8 cellular contexts compared by ENCODE assay signal in genomic region chrX:18354369-18355329, GRCh38. TPM values are rescaled to one million over a fixed set of nuclear protein-coding genes. Genes with fewer than 3 reads are reported as not detected.
A peak's percentile ranks its signal among the peaks of the same experiment; 100 is the strongest.
DNase-seq lines count a peak whose midpoint lies in the region; ATAC-seq, FAIRE-seq and TF ChIP-seq lines count a peak whose summit lies in the region.

SCML2 (minus strand) TSS chrX:18354688; CDS start chrX:18334071, 20,617 bp downstream.

- 58% methylated on average over 57 of the region's 96 CpGs for WGBS in GM12878 (ENCODE audit: insufficient coverage, insufficient replicate concordance, low lambda C conversion rate, missing lambda C conversion rate)
- no CpG with 5 or more reads among the region's 96 CpGs for WGBS in iPS DF 6.9 (ENCODE audit: insufficient coverage, insufficient read length)

- no peaks in the 10 kb centered on the region for H4K20me1 ChIP-seq in GM12878 (ENCODE audit: control insufficient read depth, insufficient read depth)

- RAD21 ChIA-PET in GM12878 (lab: Charles Lee; ENCODE audit: unreplicated experiment), result no interaction called here

- peak; percentile 83 for ATAC-seq in SK-N-SH treated with all-trans-retinoic acid at 6 μM for 48 hours
- peak; percentile 74 for ATAC-seq in GM12878
- peak; percentile 78 for ATAC-seq in sciatic nerve
- no peak for ATAC-seq in HG03039 (IDR thresholded peaks at IDR 0.05; ENCODE audit: unreplicated experiment)

- TF ChIP-seq CTCF in HFF-Myc (IDR thresholded peaks at IDR 0.05; ENCODE audit: low read depth, low read length, missing control alignments) (no peak), GM12878 (IDR thresholded peaks at IDR 0.05 in 2 of 3, conservative IDR thresholded peaks at IDR 0.05 in 1 of 3; ENCODE audit: control insufficient read depth in 2 of 3, extremely low read depth in 1 of 3, insufficient read depth in 1 of 3, low read depth in 3 of 3, low read length in 3 of 3) (no peak)

- peak within 1 kb of the TSS; percentile 55 for H2AFZ ChIP-seq in GM12878 (ENCODE audit: control insufficient read depth, low read depth, low read length)

- no peaks in the 10 kb centered on the region for H3K36me3 ChIP-seq in GM12878 (ENCODE audit: control insufficient read depth in 2 of 2, insufficient read depth in 2 of 2, low read length in 1 of 2)
- no peaks in the 10 kb centered on the region for H3K36me3 ChIP-seq in iPS DF 6.9 (ENCODE audit: control insufficient read depth, insufficient read depth, low read length)

- H3K27me3 ChIP-seq in GM12878 (replicated peaks in 1 of 2; ENCODE audit: control insufficient read depth in 2 of 2, insufficient read depth in 2 of 2, low read length in 1 of 2) (peaks cover 0 to 3% of the 10 kb centered on the region in 2 experiments; a peak in 2 of 4 replicates), iPS DF 6.9 (ENCODE audit: control insufficient read depth, insufficient read depth, low read length) (no peaks in the 10 kb centered on the region; the same call in 1 of the 2 replicates)

- TF ChIP-seq POLR2A in GM12878 (IDR thresholded peaks at IDR 0.05; ENCODE audit: low read depth, low read length), result no peak

- no peak within 1 kb of the TSS for H3K27ac ChIP-seq in GM12878 (ENCODE audit: control insufficient read depth, insufficient read depth)
- H3K27ac ChIP-seq in iPS DF 6.9 (ENCODE audit: low read length), result no peak within 1 kb of the TSS

- intact Hi-C loops in GM12878 (cut with micrococcal nuclease; ENCODE audit: unreplicated experiment) (no loop called here), sciatic nerve (cut with DNase I) (no loop called here)

- H3K79me2 ChIP-seq in GM12878 (ENCODE audit: control insufficient read depth, insufficient read depth, low read length), result no peaks in the 10 kb centered on the region

- POLR2A ChIA-PET in GM12878 (lab: Charles Lee), result no interaction called here

- no peak for TF ChIP-seq RAD21 in GM12878 (IDR thresholded peaks at IDR 0.05; ENCODE audit: insufficient read depth, low read depth, low read length)

- in situ Hi-C loops in GM12878 (cut with MboI), result no loop called here

- H3K9me3 ChIP-seq in GM12878 (replicated peaks; ENCODE audit: control insufficient read depth, insufficient read depth, low read length) (no peaks in the 10 kb centered on the region; the same call in 2 of the 3 replicates), iPS DF 6.9 (ENCODE audit: control insufficient read depth, insufficient read depth, low read length) (no peaks in the 10 kb centered on the region)

- no peak within 1 kb of the TSS for H3K9ac ChIP-seq in GM12878 (ENCODE audit: control insufficient read depth, insufficient read depth, low read length)

- H3K4me3 ChIP-seq in HFF-Myc (replicated peaks; ENCODE audit: low read depth, low read length), result peak within 1 kb of the TSS; percentile 43
- no peak within 1 kb of the TSS; the same call in 1 of the 2 replicates for H3K4me3 ChIP-seq in GM12878
- peak within 1 kb of the TSS; percentile 49; the same call in 1 of the 2 replicates for H3K4me3 ChIP-seq in iPS DF 6.9 (ENCODE audit: low read length)

- no peak for FAIRE-seq in GM12878 (lab: Jason Lieb, UNC)

- no peak for TF ChIP-seq EP300 in GM12878 (IDR thresholded peaks at IDR 0.05; ENCODE audit: borderline replicate concordance in 1 of 2, control insufficient read depth in 1 of 2, low read depth in 2 of 2, low read length in 2 of 2)

- CTCF ChIA-PET in GM12878 (lab: Yijun Ruan, JAX), result no interaction called here

- no TSS peak for BruUV-seq in GM12878 (replicated peaks; lab: Mats Ljungman, UMichigan)

- SMC1A ChIA-PET in GM12878 (lab: Charles Lee; ENCODE audit: uncharacterized antibody, unreplicated experiment), result interaction anchor here (0.7 kb wide), 1 partner anchor 24 kb away, joined by 3 read pairs; no protein-coding TSS in a partner anchor

- H3K4me1 ChIP-seq in GM12878 (ENCODE audit: control insufficient read depth, insufficient read depth, low read length) (no peaks in the 10 kb centered on the region), iPS DF 6.9 (ENCODE audit: control insufficient read depth, insufficient read depth, low read length) (no peaks in the 10 kb centered on the region)

- DNase-seq in AG08396 (ENCODE audit: low spot score), result peak; percentile 63
- no peak for DNase-seq in HFF-Myc (ENCODE audit: extremely low read depth, low read depth)
- no peak for DNase-seq in GM12878 (ENCODE audit: low read depth, low spot score)
- DNase-seq in iPS DF 6.9 (ENCODE audit: low read depth, low spot score), result no peak
- DNase-seq in sciatic nerve (ENCODE audit: low spot score), result no peak
- no peak for DNase-seq in mesenteric fat pad (ENCODE audit: low spot score)

- H3K4me2 ChIP-seq in GM12878 (ENCODE audit: control insufficient read depth, insufficient read depth), result peak within 1 kb of the TSS; percentile 50; the same call in 1 of the 2 replicates

TF ChIP-seq in SK-N-SH treated with all-trans-retinoic acid at 6 μM for 48 hours, 23 proteins besides CTCF, POLR2A, EP300 and RAD21:
- TF ChIP-seq GLIS3 (CRISPR knock-in tag; IDR thresholded peaks at IDR 0.05), result no peak
- no peak for TF ChIP-seq ZNF70 (CRISPR knock-in tag; IDR thresholded peaks at IDR 0.05)
- no peak for TF ChIP-seq TSHZ2 (CRISPR knock-in tag; IDR thresholded peaks at IDR 0.05)
- no peak for TF ChIP-seq ESRRG (CRISPR knock-in tag; IDR thresholded peaks at IDR 0.05)

TF ChIP-seq in GM12878, 131 proteins besides CTCF, POLR2A, EP300 and RAD21 (continues in another document):
- TF ChIP-seq, protein P1, sequence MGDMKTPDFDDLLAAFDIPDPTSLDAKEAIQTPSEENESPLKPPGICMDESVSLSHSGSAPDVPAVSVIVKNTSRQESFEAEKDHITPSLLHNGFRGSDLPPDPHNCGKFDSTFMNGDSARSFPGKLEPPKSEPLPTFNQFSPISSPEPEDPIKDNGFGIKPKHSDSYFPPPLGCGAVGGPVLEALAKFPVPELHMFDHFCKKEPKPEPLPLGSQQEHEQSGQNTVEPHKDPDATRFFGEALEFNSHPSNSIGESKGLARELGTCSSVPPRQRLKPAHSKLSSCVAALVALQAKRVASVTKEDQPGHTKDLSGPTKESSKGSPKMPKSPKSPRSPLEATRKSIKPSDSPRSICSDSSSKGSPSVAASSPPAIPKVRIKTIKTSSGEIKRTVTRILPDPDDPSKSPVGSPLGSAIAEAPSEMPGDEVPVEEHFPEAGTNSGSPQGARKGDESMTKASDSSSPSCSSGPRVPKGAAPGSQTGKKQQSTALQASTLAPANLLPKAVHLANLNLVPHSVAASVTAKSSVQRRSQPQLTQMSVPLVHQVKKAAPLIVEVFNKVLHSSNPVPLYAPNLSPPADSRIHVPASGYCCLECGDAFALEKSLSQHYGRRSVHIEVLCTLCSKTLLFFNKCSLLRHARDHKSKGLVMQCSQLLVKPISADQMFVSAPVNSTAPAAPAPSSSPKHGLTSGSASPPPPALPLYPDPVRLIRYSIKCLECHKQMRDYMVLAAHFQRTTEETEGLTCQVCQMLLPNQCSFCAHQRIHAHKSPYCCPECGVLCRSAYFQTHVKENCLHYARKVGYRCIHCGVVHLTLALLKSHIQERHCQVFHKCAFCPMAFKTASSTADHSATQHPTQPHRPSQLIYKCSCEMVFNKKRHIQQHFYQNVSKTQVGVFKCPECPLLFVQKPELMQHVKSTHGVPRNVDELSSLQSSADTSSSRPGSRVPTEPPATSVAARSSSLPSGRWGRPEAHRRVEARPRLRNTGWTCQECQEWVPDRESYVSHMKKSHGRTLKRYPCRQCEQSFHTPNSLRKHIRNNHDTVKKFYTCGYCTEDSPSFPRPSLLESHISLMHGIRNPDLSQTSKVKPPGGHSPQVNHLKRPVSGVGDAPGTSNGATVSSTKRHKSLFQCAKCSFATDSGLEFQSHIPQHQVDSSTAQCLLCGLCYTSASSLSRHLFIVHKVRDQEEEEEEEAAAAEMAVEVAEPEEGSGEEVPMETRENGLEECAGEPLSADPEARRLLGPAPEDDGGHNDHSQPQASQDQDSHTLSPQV (IDR thresholded peaks at IDR 0.05), result no peak
- TF ChIP-seq SUPT20H (IDR thresholded peaks at IDR 0.05; ENCODE audit: borderline replicate concordance, control insufficient read depth, low read depth, low read length) (no peak), ZNF217 (IDR thresholded peaks at IDR 0.05) (no peak), RAD51 (IDR thresholded peaks at IDR 0.05) (no peak), BCL11A (IDR thresholded peaks at IDR 0.05; ENCODE audit: low read depth, low read length) (no peak), HDAC6 (IDR thresholded peaks at IDR 0.05; ENCODE audit: unreplicated experiment) (no peak), ETV6 (conservative IDR thresholded peaks at IDR 0.05 in 1 of 2, IDR thresholded peaks at IDR 0.05 in 1 of 2; ENCODE audit: borderline replicate concordance in 1 of 2, low read depth in 1 of 2) (no peak), NFIC (IDR thresholded peaks at IDR 0.05; ENCODE audit: low read depth, low read length) (no peak), NR2C1 (IDR thresholded peaks at IDR 0.05) (peak; percentile 29; the same call in 1 of the 2 replicates), HDAC2 (IDR thresholded peaks at IDR 0.05) (no peak), ZNF622 (IDR thresholded peaks at IDR 0.05) (no peak), SMAD5 (IDR thresholded peaks at IDR 0.05; ENCODE audit: low read depth) (no peak)

RNA-seq across cellular contexts. Expression of gene SCML2, which starts in this region (rescaled TPM):
- total RNA-seq in GM12878 (2013; cell fraction: nucleolus; rRNA removed), result 0.81 and 1.1 TPM in 2 replicates
- total RNA-seq in GM12878 (2014; rRNA removed), result 2.0 and 2.5 TPM in 2 replicates
- total RNA-seq in GM12878 (2014; rRNA removed; fragmentation: Illumina TruSeq; extraction: Trizol), result 2.7 and 3.2 TPM in 2 replicates
- total RNA-seq in GM12878 (2021), result 1.5 and 1.9 TPM in 2 replicates
- 0.05 TPM for polyA plus RNA-seq in GM12878 (2011; ENCODE audit: low read depth)
- polyA plus RNA-seq in GM12878 (2011; rRNA removed), result 1.9 and 2.0 TPM in 2 replicates
- polyA plus RNA-seq in GM12878 (2011; cell fraction: cytosol; rRNA removed), result 0.85 and 1.3 TPM in 2 replicates
- polyA plus RNA-seq in GM12878 (2011; cell fraction: nucleus; rRNA removed), result 1.3 and 1.7 TPM in 2 replicates
- 0.14 and 0.35 TPM in 2 replicates for polyA plus RNA-seq in GM12878 (2012)
- 2.8 TPM in 2 replicates for polyA plus RNA-seq in GM12878 (2014; fragmentation: Illumina TruSeq; extraction: Trizol)
- polyA plus RNA-seq in GM12878 (2014; fragmentation: Nextera tagmentation; extraction: Ambion mirVana), result 1 to 10 TPM; 1.5 to 2.9 TPM
- polyA plus RNA-seq in GM12878 (2014; rRNA removed), result 2.3 and 2.4 TPM in 2 replicates
- 1 to 10 TPM; 3.5 to 4.4 TPM for polyA plus RNA-seq in GM12878 (2016; fragmentation: Nextera tagmentation; extraction: Ambion mirVana)
- 0.77 and 1.1 TPM in 2 replicates for polyA minus RNA-seq in GM12878 (2011; rRNA and poly(A)+ RNA removed)
- polyA minus RNA-seq in GM12878 (2011; cell fraction: cytosol; rRNA and poly(A)+ RNA removed), result 0.53 and 0.62 TPM in 2 replicates
- 0.48 and 0.60 TPM in 2 replicates for polyA minus RNA-seq in GM12878 (2011; cell fraction: nucleus; rRNA and poly(A)+ RNA removed)
- total RNA-seq in sciatic nerve, result 1.4 TPM
- 2.1 TPM for total RNA-seq in mesenteric fat pad
